1 cellular context compared by ENCODE assay signal in genomic region chrX:109872021-109872730, GRCh38.
A peak's percentile ranks its signal among the peaks of the same experiment; 100 is the strongest.
TF ChIP-seq lines count a peak whose summit lies in the region.

No MANE protein-coding gene starts in this region.

TF ChIP-seq in HepG2, 621 proteins besides CTCF, POLR2A, EP300 and RAD21 (continued from another document and continues in another):
- no peak for TF ChIP-seq ZBTB39 (CRISPR knock-in tag; IDR thresholded peaks at IDR 0.05)
- no peak for TF ChIP-seq ZNF724P (CRISPR knock-in tag; IDR thresholded peaks at IDR 0.05; ENCODE audit: borderline replicate concordance)
- TF ChIP-seq MEF2D (CRISPR knock-in tag; IDR thresholded peaks at IDR 0.05): no peak
- TF ChIP-seq ZNF274 (CRISPR knock-in tag; IDR thresholded peaks at IDR 0.05): no peak
- TF ChIP-seq ZSCAN21 (CRISPR knock-in tag; IDR thresholded peaks at IDR 0.05; ENCODE audit: borderline replicate concordance): no peak
- peak; percentile 64 for TF ChIP-seq FOXP4 (CRISPR knock-in tag; IDR thresholded peaks at IDR 0.05)
- TF ChIP-seq ZNF253 (CRISPR knock-in tag; IDR thresholded peaks at IDR 0.05; ENCODE audit: borderline replicate concordance): no peak
- TF ChIP-seq FOXO1 (CRISPR knock-in tag; IDR thresholded peaks at IDR 0.05): peak; percentile 72; the same call in 1 of the 2 replicates
- TF ChIP-seq SOX13 (IDR thresholded peaks at IDR 0.05): peak; percentile 29; the same call in 1 of the 2 replicates
- TF ChIP-seq SOX13 (CRISPR knock-in tag; conservative IDR thresholded peaks at IDR 0.05 in 1 of 2, IDR thresholded peaks at IDR 0.05 in 1 of 2): peak in 1 of 2 experiments; percentile 69; a peak in 2 of 4 replicates
- no peak for TF ChIP-seq ZNF333 (CRISPR knock-in tag; IDR thresholded peaks at IDR 0.05; ENCODE audit: borderline replicate concordance)
- no peak for TF ChIP-seq MLLT10 (CRISPR knock-in tag; IDR thresholded peaks at IDR 0.05)
- TF ChIP-seq BCL6 (CRISPR knock-in tag; IDR thresholded peaks at IDR 0.05): peak; percentile 88
- no peak for TF ChIP-seq ZNF18 (CRISPR knock-in tag; IDR thresholded peaks at IDR 0.05; ENCODE audit: insufficient replicate concordance)
- no peak for TF ChIP-seq MAZ (IDR thresholded peaks at IDR 0.05; ENCODE audit: borderline replicate concordance, low read depth, low read length)
- TF ChIP-seq MAZ (CRISPR knock-in tag; IDR thresholded peaks at IDR 0.05; ENCODE audit: low read depth): no peak
- no peak for TF ChIP-seq KMT2A (CRISPR knock-in tag; IDR thresholded peaks at IDR 0.05)
- no peak for TF ChIP-seq DNMT1 (CRISPR knock-in tag; IDR thresholded peaks at IDR 0.05)
- TF ChIP-seq ARID5B (CRISPR knock-in tag; IDR thresholded peaks at IDR 0.05): peak; percentile 94
- no peak for TF ChIP-seq E2F1 (CRISPR knock-in tag; IDR thresholded peaks at IDR 0.05)
- TF ChIP-seq ZFYVE20 (CRISPR knock-in tag; IDR thresholded peaks at IDR 0.05; ENCODE audit: borderline replicate concordance, low read depth): no peak
- no peak for TF ChIP-seq HMGXB3 (CRISPR knock-in tag; IDR thresholded peaks at IDR 0.05; ENCODE audit: borderline replicate concordance)
- no peak for TF ChIP-seq ZBTB4 (CRISPR knock-in tag; IDR thresholded peaks at IDR 0.05; ENCODE audit: borderline replicate concordance)
- TF ChIP-seq NCOA2 (CRISPR knock-in tag; IDR thresholded peaks at IDR 0.05): peak; percentile 89
- TF ChIP-seq HOMEZ (CRISPR knock-in tag; IDR thresholded peaks at IDR 0.05; ENCODE audit: low read depth): no peak
- peak; percentile 70 for TF ChIP-seq PAXIP1 (CRISPR knock-in tag; conservative IDR thresholded peaks at IDR 0.05)
- no peak for TF ChIP-seq LBX2 (CRISPR knock-in tag; IDR thresholded peaks at IDR 0.05; ENCODE audit: borderline replicate concordance)
- peak; percentile 42; the same call in 1 of the 2 replicates for TF ChIP-seq HOXA5 (CRISPR knock-in tag; IDR thresholded peaks at IDR 0.05)
- TF ChIP-seq MED1 (CRISPR knock-in tag; IDR thresholded peaks at IDR 0.05): peak; percentile 88
